Comparison of ENCODE assay signal across 27 cellular contexts in genomic region chr4:15562623-15563022, GRCh38.
DNase-seq lines count a peak whose midpoint lies in the region; ATAC-seq and TF ChIP-seq lines count a peak whose summit lies in the region.
"Had no signal": no experiment of that assay in that cellular context is flagged by ENCODE, and none has a peak within 500 bp of the region (broad histone marks: within the 10 kb centered on the region; RNA-seq: fewer than 3 reads in every experiment).

No MANE protein-coding gene starts in this region.

- no peak for TF ChIP-seq CTCF in fibroblast of the aortic adventitia (IDR thresholded peaks at IDR 0.05; ENCODE audit: insufficient read depth, low read length)
- TF ChIP-seq CTCF in suprapubic skin (IDR thresholded peaks at IDR 0.05): no peak

- H3K27me3 Mint-ChIP-seq in T-helper 17 cell: no peaks in the 10 kb centered on the region
- H3K27me3 Mint-ChIP-seq: B cell had no signal

- H3K9me3 ChIP-seq in T-helper 17 cell (ENCODE audit: control insufficient read depth, low read length, poor library complexity, severe bottlenecking): no peaks in the 10 kb centered on the region
- H3K9me3 ChIP-seq in suprapubic skin: no peaks in the 10 kb centered on the region

- no peak for TF ChIP-seq EP300 in suprapubic skin (IDR thresholded peaks at IDR 0.05)

- no peak overlapping the region for H3K4me3 ChIP-seq in fibroblast of the aortic adventitia (ENCODE audit: low read depth, low read length)
- H3K4me3 ChIP-seq in suprapubic skin: no peak overlapping the region
- H3K4me3 ChIP-seq: GM12878 had no signal

- peaks cover 8% of the 10 kb centered on the region for H3K36me3 Mint-ChIP-seq in T-helper 17 cell (ENCODE audit: low read depth)

- peaks cover 26% of the 10 kb centered on the region for H3K36me3 ChIP-seq in suprapubic skin

- peaks cover 13% of the 10 kb centered on the region for H3K4me1 Mint-ChIP-seq in T-helper 17 cell

- peak overlapping the region; percentile 2 for H3K27ac Mint-ChIP-seq in T-helper 17 cell
- H3K27ac Mint-ChIP-seq: B cell; CD8-positive, alpha-beta T cell had no signal

- DNase-seq in T-helper 17 cell (no peak), fibroblast of the aortic adventitia (ENCODE audit: low read depth) (peak; percentile 35), NCI-H1694 (lab: John Stamatoyannopoulos, UW) (no peak), NCI-H1092 (lab: John Stamatoyannopoulos, UW) (no peak), suprapubic skin (ENCODE audit: low spot score in 2 of 2) (no peak)
- DNase-seq: CD8-positive, alpha-beta T cell; DMS 273 treated with DMSO at 0.1 percent for 48 hours; DMS79; EL; GDM1; NCI-H1048; NCI-H1436; NCI-H187 treated with DMSO at 0.1 percent for 48 hours; NCI-H2107; NCI-H446; NCI-H526; NCI-H82; NK-92 treated with Interleukin-12 subunit alpha and Interleukin-12 subunit beta, amount 100 ng/mL, for 24 hours; PC-3 had no signal

- no peaks in the 10 kb centered on the region for H3K4me1 ChIP-seq in suprapubic skin

- H3K27me3 ChIP-seq in suprapubic skin: no peaks in the 10 kb centered on the region

- ATAC-seq in T-helper 17 cell: no peak
- ATAC-seq: CD8-positive, alpha-beta T cell; GM12878; HCT116; PC-3; SK-N-SH treated with all-trans-retinoic acid at 6 μM for 48 hours had no signal

- H3K27ac ChIP-seq in cingulate gyrus (ENCODE audit: low read depth, low read length) (peak overlapping the region; percentile 48), temporal lobe (ENCODE audit: low read depth, low read length) (peak overlapping the region; percentile 46), suprapubic skin (no peak overlapping the region)
- H3K27ac ChIP-seq: C4-2B, KMS-11 had no signal

- no peak overlapping the region for H3K4me3 Mint-ChIP-seq in T-helper 17 cell
- H3K4me3 Mint-ChIP-seq: B cell; CD8-positive, alpha-beta T cell had no signal

- TF ChIP-seq POLR2A in suprapubic skin (IDR thresholded peaks at IDR 0.05): no peak
